Comparison of ENCODE assay signal across 25 cellular contexts in genomic region chr20:20719411-20719810, GRCh38.
"Had no signal": no experiment of that assay in that cellular context is flagged by ENCODE, and none has a peak within 500 bp of the region (broad histone marks: within the 10 kb centered on the region; RNA-seq: fewer than 3 reads in every experiment).

No MANE protein-coding gene starts in this region.

- H3K36me3 ChIP-seq: neutrophil, pancreas, prostate gland, right lobe of liver, sigmoid colon, stomach, thoracic aorta, thyroid gland, tibial nerve, upper lobe of left lung, vagina had no signal

- H3K9me3 ChIP-seq: neutrophil, pancreas, prostate gland, right lobe of liver, sigmoid colon, stomach, thoracic aorta, thyroid gland, tibial nerve, upper lobe of left lung, vagina had no signal

- H3K27me3 ChIP-seq: neutrophil, pancreas, right lobe of liver, sigmoid colon, stomach, thyroid gland, tibial nerve, upper lobe of left lung, vagina had no signal

- H3K4me3 ChIP-seq: pancreas, prostate gland, right lobe of liver, sigmoid colon, stomach, thoracic aorta, thyroid gland, tibial nerve, upper lobe of left lung, vagina had no signal

- H3K27ac ChIP-seq: neutrophil, pancreas, prostate gland, right lobe of liver, sigmoid colon, thoracic aorta, thyroid gland, tibial nerve, upper lobe of left lung, vagina had no signal

- FAIRE-seq: pancreas, small intestine, urothelium cell line had no signal

- DNase-seq: nephron progenitor cell; nucleus accumbens; pancreas; right cardiac atrium; right lobe of liver; sigmoid colon; small intestine; stimulated activated CD4-positive, alpha-beta T cell treated with anti-CD3 and anti-CD28 coated beads, Interleukin-15, amount 100 ng/mL, for 24 hours; stimulated activated CD4-positive, alpha-beta T cell treated with anti-CD3 and anti-CD28 coated beads, Interleukin-2, amount 100 ng/mL, for 24 hours; stimulated activated CD4-positive, alpha-beta T cell treated with anti-CD3 and anti-CD28 coated beads, Interleukin-2, amount 100 ng/mL, for 48 hours; stimulated activated CD4-positive, alpha-beta T cell treated with anti-CD3 and anti-CD28 coated beads, Interleukin-4, amount 100 ng/mL, for 24 hours; stimulated activated naive B cell treated with anti-CD40 and anti-IgM and Interleukin-4, amounts not matched to agents 10 μg/mL and 1 μg/mL and 100 μg/mL, for 72 hours; stimulated activated naive CD4-positive, alpha-beta T cell treated with Interleukin-2 at 50 U/mL for 16 hours; stomach; thyroid gland; trophoblast cell; upper lobe of left lung had no signal

- ATAC-seq: natural killer cell treated with Interleukin-12 subunit alpha and Interleukin-12 subunit beta and Interleukin-15 and Interleukin-18, amount 100 ng/mL, for 72 hours; pancreas; right cardiac atrium; stimulated activated effector memory CD8-positive, alpha-beta T cell treated with anti-CD3 and anti-CD28 coated beads, Interleukin-12 subunit alpha, Interleukin-12 subunit beta, amount 100 ng/mL, for 72 hours; stimulated activated naive B cell treated with anti-CD40 and anti-IgM and Interleukin-4, amounts not matched to agents 10 μg/mL and 1 μg/mL and 100 μg/mL, for 72 hours had no signal

- H3K4me1 ChIP-seq: pancreas, prostate gland, sigmoid colon, stomach, thyroid gland, tibial nerve, upper lobe of left lung, vagina had no signal
